ENCODE assay signal across 8 cellular contexts in genomic region chr16:18969050-18969854, GRCh38. TPM values are rescaled to one million over a fixed set of nuclear protein-coding genes. Genes with fewer than 3 reads are reported as not detected.
DNase-seq lines count a peak whose midpoint lies in the region; ATAC-seq and TF ChIP-seq lines count a peak whose summit lies in the region.

No MANE protein-coding gene starts in this region.

- H4K20me1 ChIP-seq in GM23338 (replicated peaks; ENCODE audit: insufficient read depth) = no peaks in the 10 kb centered on the region

- H3K27ac Mint-ChIP-seq in GM23338 = no peak overlapping the region
- no peak overlapping the region for H3K27ac Mint-ChIP-seq in central memory CD8-positive, alpha-beta T cell (ENCODE audit: low read depth)

- no peaks in the 10 kb centered on the region for H3K36me3 ChIP-seq in GM23338 (ENCODE audit: insufficient read depth)

- H3K36me3 Mint-ChIP-seq in GM23338 (ENCODE audit: low read depth) = no peaks in the 10 kb centered on the region
- no peaks in the 10 kb centered on the region for H3K36me3 Mint-ChIP-seq in central memory CD8-positive, alpha-beta T cell (ENCODE audit: insufficient read depth)

- DNase-seq in AG04449 (ENCODE audit: low read depth, low spot score) (no peak), GM23338 (ENCODE audit: low spot score) (peak; percentile 89), NCI-H2227 (lab: John Stamatoyannopoulos, UW; ENCODE audit: unreplicated experiment) (peak; percentile 88), left colon (peak; percentile 66 to 88)
- peak; percentile 86 for DNase-seq in activated CD4-positive, CD25-positive, alpha-beta regulatory T cell treated with anti-CD3 and anti-CD28 coated beads, Interleukin-2, amount 50 U/mL, for 72 hours
- DNase-seq in central memory CD8-positive, alpha-beta T cell (ENCODE audit: low spot score in 2 of 2) = peak; percentile 60 to 74
- peak; percentile 50 to 69 (median 68) for DNase-seq in stimulated activated CD4-positive, alpha-beta T cell treated with anti-CD3 and anti-CD28 coated beads, Interleukin-1b, Interleukin-23, amount 100 ng/mL, for 24 hours (ENCODE audit: low read depth in 4 of 4, low spot score in 1 of 4)

- POLR2A ChIA-PET in AG04449 (lab: Yijun Ruan, JAX) = no interaction called here

- H3K4me2 ChIP-seq in GM23338 = peak overlapping the region; percentile 68

- no peaks in the 10 kb centered on the region for H3K9me2 ChIP-seq in GM23338 (ENCODE audit: insufficient read depth)

- ATAC-seq in GM23338 = peak; percentile 99
- peak; percentile 58 for ATAC-seq in central memory CD8-positive, alpha-beta T cell (replicated peaks; ENCODE audit: extremely low read depth, poor library complexity, severe bottlenecking)
- peak; percentile 95 for ATAC-seq in left colon
- no peak for ATAC-seq in GM21526 (IDR thresholded peaks at IDR 0.05; ENCODE audit: low FRiP score, unreplicated experiment)

- TF ChIP-seq CTCF in AG04449 (IDR thresholded peaks at IDR 0.05; ENCODE audit: insufficient read depth, low read length, missing control alignments) = peak; percentile 95
- peak; percentile 93 to 95 for TF ChIP-seq CTCF in GM23338 (conservative IDR thresholded peaks at IDR 0.05; ENCODE audit: low read depth in 2 of 2)

- H3F3A ChIP-seq in GM23338 (replicated peaks; ENCODE audit: low read depth) = no peaks in the 10 kb centered on the region

- peaks cover 6% of the 10 kb centered on the region; the same call in 1 of the 2 replicates for H3K4me1 ChIP-seq in GM23338 (ENCODE audit: insufficient read depth)

- peaks cover 7% of the 10 kb centered on the region; the same call in 2 of the 3 replicates for H3K4me1 Mint-ChIP-seq in GM23338
- peaks cover 8% of the 10 kb centered on the region for H3K4me1 Mint-ChIP-seq in central memory CD8-positive, alpha-beta T cell

- H3K4me3 Mint-ChIP-seq in GM23338 = peak overlapping the region; percentile 44
- peak overlapping the region; percentile 21 for H3K4me3 Mint-ChIP-seq in central memory CD8-positive, alpha-beta T cell

- H3K27me3 ChIP-seq in GM23338 (ENCODE audit: insufficient read depth) = no peaks in the 10 kb centered on the region

- intact Hi-C loops in left colon (cut with DNase I, micrococcal nuclease) = no loop called here

- CTCF ChIA-PET in AG04449 (lab: Yijun Ruan, JAX) = interaction anchor here (0.6 to 6.0 kb wide), 26 partner anchors 11 to 615 kb away, joined by 3 to 54 read pairs (median 4); partner anchors contain the start of genes ARL6IP1, COQ7 and TMC7

- peak overlapping the region; percentile 49 for H3K4me3 ChIP-seq in AG04449 (ENCODE audit: low read depth, low read length)
- H3K4me3 ChIP-seq in GM23338 = peak overlapping the region; percentile 42

- H3K27ac ChIP-seq in GM23338 (ENCODE audit: low read depth) = no peak overlapping the region

- H3K79me2 ChIP-seq in GM23338 (replicated peaks; ENCODE audit: insufficient read depth) = no peaks in the 10 kb centered on the region

- H3K27me3 Mint-ChIP-seq in GM23338 (ENCODE audit: insufficient read depth, low read depth, poor library complexity) = peaks cover 5% of the 10 kb centered on the region
- no peaks in the 10 kb centered on the region for H3K27me3 Mint-ChIP-seq in central memory CD8-positive, alpha-beta T cell

- H3K9me3 Mint-ChIP-seq in GM23338 = no peaks in the 10 kb centered on the region
- H3K9me3 Mint-ChIP-seq in central memory CD8-positive, alpha-beta T cell = no peaks in the 10 kb centered on the region

- peak overlapping the region; percentile 91 for H2AFZ ChIP-seq in GM23338

TF ChIP-seq in GM23338, 12 proteins besides CTCF, POLR2A, EP300 and RAD21 (continues in another document):
- TF ChIP-seq, protein P1, sequence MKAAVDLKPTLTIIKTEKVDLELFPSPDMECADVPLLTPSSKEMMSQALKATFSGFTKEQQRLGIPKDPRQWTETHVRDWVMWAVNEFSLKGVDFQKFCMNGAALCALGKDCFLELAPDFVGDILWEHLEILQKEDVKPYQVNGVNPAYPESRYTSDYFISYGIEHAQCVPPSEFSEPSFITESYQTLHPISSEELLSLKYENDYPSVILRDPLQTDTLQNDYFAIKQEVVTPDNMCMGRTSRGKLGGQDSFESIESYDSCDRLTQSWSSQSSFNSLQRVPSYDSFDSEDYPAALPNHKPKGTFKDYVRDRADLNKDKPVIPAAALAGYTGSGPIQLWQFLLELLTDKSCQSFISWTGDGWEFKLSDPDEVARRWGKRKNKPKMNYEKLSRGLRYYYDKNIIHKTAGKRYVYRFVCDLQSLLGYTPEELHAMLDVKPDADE (IDR thresholded peaks at IDR 0.05) = no peak
- TF ChIP-seq POLR2AphosphoS5 (IDR thresholded peaks at IDR 0.05; ENCODE audit: low read depth) (no peak), EZH2 (IDR thresholded peaks at IDR 0.05; ENCODE audit: low read depth, unreplicated experiment) (no peak), STAT1 (IDR thresholded peaks at IDR 0.05; ENCODE audit: unreplicated experiment) (no peak), ZNF462 (CRISPR knock-in tag; IDR thresholded peaks at IDR 0.05) (no peak), ZNF114 (CRISPR knock-in tag; IDR thresholded peaks at IDR 0.05) (no peak), NANOG (IDR thresholded peaks at IDR 0.05; ENCODE audit: borderline replicate concordance) (no peak), CREB1 (CRISPR knock-in tag; IDR thresholded peaks at IDR 0.05; ENCODE audit: low read depth) (no peak), EZH2phosphoT487 (IDR thresholded peaks at IDR 0.05; ENCODE audit: unreplicated experiment) (no peak), ZNF331 (CRISPR knock-in tag; IDR thresholded peaks at IDR 0.05; ENCODE audit: low read depth) (no peak)

RNA-seq across cellular contexts. Expression of gene TMC7, which starts 14.5 kb away (rescaled TPM):
- 2.4 TPM in 2 replicates for total RNA-seq in GM23338 (2014; rRNA removed; shearing (Covaris generic))
- polyA plus RNA-seq in GM23338 (2016; fragmentation: Nextera tagmentation; extraction: Ambion mirVana) = 0.75 and 1.7 TPM in 2 replicates
- total RNA-seq in left colon = 10 to 100 TPM; 11.7 to 12.7 TPM

RNA-seq across cellular contexts. Expression of gene SMG1, which starts 43.0 kb away (rescaled TPM):
- total RNA-seq in GM23338 (2014; rRNA removed; shearing (Covaris generic)) = 93.5 and 119 TPM in 2 replicates
- polyA plus RNA-seq in GM23338 (2016; fragmentation: Nextera tagmentation; extraction: Ambion mirVana) = 18.2 and 18.6 TPM in 2 replicates
- 10 to 100 TPM; 85.3 to 99.1 TPM for total RNA-seq in left colon
